Comparison of ENCODE assay signal across 1 cellular context in genomic region chr2:9278439-9278838, GRCh38.
TF ChIP-seq lines count a peak whose summit lies in the region.

No MANE protein-coding gene starts in this region.

TF ChIP-seq in GM23338, 12 proteins besides CTCF, POLR2A, EP300 and RAD21 (continued from another document):
- TF ChIP-seq ZNF462 (CRISPR knock-in tag; IDR thresholded peaks at IDR 0.05) (no peak), EZH2phosphoT487 (IDR thresholded peaks at IDR 0.05; ENCODE audit: unreplicated experiment) (no peak), ZNF331 (CRISPR knock-in tag; IDR thresholded peaks at IDR 0.05; ENCODE audit: low read depth) (no peak), POLR2AphosphoS5 (IDR thresholded peaks at IDR 0.05; ENCODE audit: low read depth) (no peak), CREB1 (CRISPR knock-in tag; IDR thresholded peaks at IDR 0.05; ENCODE audit: low read depth) (no peak)
- TF ChIP-seq, protein P1, sequence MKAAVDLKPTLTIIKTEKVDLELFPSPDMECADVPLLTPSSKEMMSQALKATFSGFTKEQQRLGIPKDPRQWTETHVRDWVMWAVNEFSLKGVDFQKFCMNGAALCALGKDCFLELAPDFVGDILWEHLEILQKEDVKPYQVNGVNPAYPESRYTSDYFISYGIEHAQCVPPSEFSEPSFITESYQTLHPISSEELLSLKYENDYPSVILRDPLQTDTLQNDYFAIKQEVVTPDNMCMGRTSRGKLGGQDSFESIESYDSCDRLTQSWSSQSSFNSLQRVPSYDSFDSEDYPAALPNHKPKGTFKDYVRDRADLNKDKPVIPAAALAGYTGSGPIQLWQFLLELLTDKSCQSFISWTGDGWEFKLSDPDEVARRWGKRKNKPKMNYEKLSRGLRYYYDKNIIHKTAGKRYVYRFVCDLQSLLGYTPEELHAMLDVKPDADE (IDR thresholded peaks at IDR 0.05), result no peak
